Comparison of ENCODE assay signal across 18 cellular contexts in the genomic region with DNA sequence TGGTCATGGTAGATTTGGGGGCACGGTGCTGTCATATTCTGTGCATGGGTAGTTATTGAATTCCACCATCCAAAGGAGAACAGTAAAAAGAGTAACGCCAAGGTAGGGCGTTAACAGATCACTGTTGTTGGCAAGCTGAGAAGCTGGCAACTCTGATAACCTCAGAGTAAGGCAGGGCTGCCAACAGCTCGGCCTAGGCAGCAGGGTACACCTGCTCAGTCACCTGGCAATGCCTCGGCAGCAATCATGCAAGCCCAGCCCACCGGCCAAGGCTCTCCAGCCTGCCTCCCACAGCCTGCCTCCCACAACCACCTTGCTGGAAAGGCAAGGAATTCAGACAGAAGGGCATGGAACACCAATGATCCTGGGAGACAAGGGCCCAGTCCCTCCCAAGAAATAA.
DNase-seq lines count a peak whose midpoint lies in the region; ATAC-seq, FAIRE-seq and TF ChIP-seq lines count a peak whose summit lies in the region.
"Had no signal": no experiment of that assay in that cellular context is flagged by ENCODE, and none has a peak within 500 bp of the region (broad histone marks: within the 10 kb centered on the region; RNA-seq: fewer than 3 reads in every experiment).

No MANE protein-coding gene starts in this region.

- WGBS in pancreas, 2 donors, result 20 to 33% methylated on average over 6 of the region's 6 CpGs

- ATAC-seq in pancreas, result peak; percentile 88 to 98 (median 94)
- ATAC-seq in GM19395 (IDR thresholded peaks at IDR 0.05; ENCODE audit: unreplicated experiment), result no peak
- ATAC-seq: A549 had no signal

- H3K36me3 ChIP-seq in pancreas (no peaks in the 10 kb centered on the region), A673 (ENCODE audit: insufficient read depth, low read length, poor library complexity, severe bottlenecking) (no peaks in the 10 kb centered on the region)

- POLR2A ChIA-PET in A673 (lab: Charles Lee; ENCODE audit: low non-redundant PET), result no interaction called here

- DNase-seq in G401 (ENCODE audit: low spot score), result peak; percentile 96
- peak; percentile 14 for DNase-seq in NCI-H2029 treated with DMSO at 0.1 percent for 48 hours (lab: John Stamatoyannopoulos, UW)
- DNase-seq in cerebellar cortex (ENCODE audit: low spot score), result peak; percentile 94
- peak; percentile 77 to 93 (median 86) for DNase-seq in pancreas
- no peak for DNase-seq in A673 (ENCODE audit: low spot score)
- no peak for DNase-seq in GDM1 (lab: John Stamatoyannopoulos, UW)
- DNase-seq: DMS79, HFFc6, KG1, MV-4-11, NCI-H1417 treated with DMSO at 0.1 percent for 48 hours, NCI-H187 treated with DMSO at 0.1 percent for 48 hours, NCI-H510A, PC-9 had no signal

- H3K27me3 ChIP-seq in pancreas, result no peaks in the 10 kb centered on the region
- H3K27me3 ChIP-seq in A673 (replicated peaks; ENCODE audit: insufficient read depth, low read depth, low read length, poor library complexity), result no peaks in the 10 kb centered on the region

- no TSS peak for BruUV-seq in A673 (replicated peaks; lab: Mats Ljungman, UMichigan)

- H3K9me3 ChIP-seq in pancreas, result no peaks in the 10 kb centered on the region
- no peaks in the 10 kb centered on the region for H3K9me3 ChIP-seq in A673 (ENCODE audit: low read depth, low read length, poor library complexity, severe bottlenecking)
- H3K9me3 ChIP-seq: A549 had no signal

- H3K4me1 ChIP-seq in pancreas, result peaks cover 8 to 28% (median 22%) of the 10 kb centered on the region in 3 donors
- H3K4me1 ChIP-seq in A673 (ENCODE audit: insufficient read depth, low read length, poor library complexity, severe bottlenecking), result no peaks in the 10 kb centered on the region

- intact Hi-C loops in pancreas (cut with DNase I) (no loop called here), A673 (cut with micrococcal nuclease; ENCODE audit: unreplicated experiment) (no loop called here)

- TF ChIP-seq CTCF in pancreas (IDR thresholded peaks at IDR 0.05) (no peak), A673 (conservative IDR thresholded peaks at IDR 0.05; ENCODE audit: low read depth, low read length) (no peak)

- CTCF ChIA-PET in A673 (lab: Charles Lee), result no interaction called here

- H3K4me3 ChIP-seq in pancreas, result no peak overlapping the region
- H3K4me3 ChIP-seq in A673 (ENCODE audit: low read depth, low read length, poor library complexity, severe bottlenecking), result no peak overlapping the region
- H3K4me3 ChIP-seq: A549, PC-9 had no signal

- in situ Hi-C loops in G401 (cut with HindIII; ENCODE audit: low sequenced_read_pairs), result no loop called here

- H3K27ac ChIP-seq in pancreas (peak overlapping the region in 2 of 4 donors; percentile 6 to 50), A673 (ENCODE audit: low read depth, low read length, poor library complexity, severe bottlenecking) (no peak overlapping the region)
- H3K27ac ChIP-seq: A549, PC-9, RWPE1 had no signal

- FAIRE-seq in pancreas (lab: Jason Lieb, UNC), result no peak
- FAIRE-seq: A549, H54 had no signal

Comparison
In these comparisons a context has a peak if more than half of its experiments do, and no peak if none do; other contexts are left out.
1. DNase-seq: peak in G401 (single experiment), NCI-H2029 treated with DMSO at 0.1 percent for 48 hours (single experiment), cerebellar cortex (single experiment) and pancreas (6 of 6); none in A673 (single experiment) and GDM1 (single experiment).